15 cellular contexts compared by ENCODE assay signal in genomic region chr22:30292069-30292970, GRCh38. TPM values are rescaled to one million over a fixed set of nuclear protein-coding genes. Genes with fewer than 3 reads are reported as not detected.
DNase-seq lines count a peak whose midpoint lies in the region; ATAC-seq and TF ChIP-seq lines count a peak whose summit lies in the region.
"Had no signal": no experiment of that assay in that cellular context is flagged by ENCODE, and none has a peak within 500 bp of the region (broad histone marks: within the 10 kb centered on the region; RNA-seq: fewer than 3 reads in every experiment).

No MANE protein-coding gene starts in this region.

- no peak overlapping the region for H3K4me3 Mint-ChIP-seq in activated CD8-positive, alpha-beta T cell treated with anti-CD3 and anti-CD28 coated beads, Interleukin-2, amount 10 ng/mL, durations not matched to agents 7 days and 5 days
- no peak overlapping the region for H3K4me3 Mint-ChIP-seq in activated CD8-positive, alpha-beta T cell treated with anti-CD3 and anti-CD28 coated beads for 36 hours
- H3K4me3 Mint-ChIP-seq: WTC11 had no signal

- H3K9me3 Mint-ChIP-seq in activated CD8-positive, alpha-beta T cell treated with anti-CD3 and anti-CD28 coated beads, Interleukin-2, amount 10 ng/mL, durations not matched to agents 7 days and 5 days (ENCODE audit: insufficient read depth): no peaks in the 10 kb centered on the region
- no peaks in the 10 kb centered on the region for H3K9me3 Mint-ChIP-seq in activated CD8-positive, alpha-beta T cell treated with anti-CD3 and anti-CD28 coated beads for 36 hours
- H3K9me3 Mint-ChIP-seq: activated naive CD4-positive, alpha-beta T cell treated with anti-CD3 and anti-CD28 coated beads, Interleukin-2, amount 50 U/mL, for 72 hours; WTC11 had no signal

- no peak overlapping the region for H3K4me3 ChIP-seq in coronary artery
- no peak overlapping the region for H3K4me3 ChIP-seq in neutrophil (ENCODE audit: low read depth in 1 of 2, low read length in 1 of 2)
- H3K4me3 ChIP-seq in thymus (ENCODE audit: low read length): no peak overlapping the region
- H3K4me3 ChIP-seq: K562 had no signal

- no peak for ATAC-seq in activated CD8-positive, alpha-beta T cell treated with anti-CD3 and anti-CD28 coated beads, Interleukin-2, amount 10 ng/mL, durations not matched to agents 7 days and 5 days
- ATAC-seq in activated CD8-positive, alpha-beta T cell treated with anti-CD3 and anti-CD28 coated beads for 36 hours: no peak
- ATAC-seq in HG03039 (IDR thresholded peaks at IDR 0.05; ENCODE audit: unreplicated experiment): no peak
- ATAC-seq in activated CD4-positive, CD25-positive, alpha-beta regulatory T cell treated with anti-CD3 and anti-CD28 coated beads, Interleukin-2, amount 50 U/mL, for 24 hours: no peak
- ATAC-seq: activated naive CD4-positive, alpha-beta T cell treated with anti-CD3 and anti-CD28 coated beads, Interleukin-2, amount 50 U/mL, for 72 hours; K562; PC-3; WTC11 had no signal

- CTCF ChIA-PET in activated CD8-positive, alpha-beta T cell treated with anti-CD3 and anti-CD28 coated beads, Interleukin-2, amount 10 ng/mL, durations not matched to agents 7 days and 5 days (lab: Charles Lee): interaction anchor here (1.0 to 7.0 kb wide), 6 partner anchors 9 to 134 kb away, joined by 3 to 346 read pairs (median 3); partner anchors contain the start of genes RNF215 and SEC14L2
- CTCF ChIA-PET in activated CD8-positive, alpha-beta T cell treated with anti-CD3 and anti-CD28 coated beads for 36 hours (lab: Charles Lee): interaction anchor here (0.8 to 19.3 kb wide), 5 partner anchors 14 to 97 kb away, joined by 3 to 472 read pairs (median 81); partner anchors contain the start of genes RNF215, SEC14L2 and TBC1D10A

- DNase-seq in activated CD8-positive, alpha-beta T cell treated with anti-CD3 and anti-CD28 coated beads, Interleukin-2, amount 10 ng/mL, durations not matched to agents 7 days and 5 days: no peak
- DNase-seq in activated CD8-positive, alpha-beta T cell treated with anti-CD3 and anti-CD28 coated beads for 36 hours: no peak
- DNase-seq in coronary artery (ENCODE audit: low spot score): no peak
- no peak for DNase-seq in NCI-H2227 (lab: John Stamatoyannopoulos, UW; ENCODE audit: unreplicated experiment)
- DNase-seq: NCI-H146; NCI-H524; PC-3; stimulated activated CD4-positive, alpha-beta T cell treated with anti-CD3 and anti-CD28 coated beads, Interleukin-1b, Interleukin-23, amount 100 ng/mL, for 48 hours had no signal

- H3K4me1 ChIP-seq in neutrophil (ENCODE audit: control insufficient read depth in 1 of 2, insufficient read depth in 1 of 2, low read depth in 1 of 2, low read length in 1 of 2): peaks cover 21 to 29% of the 10 kb centered on the region in 2 experiments
- H3K4me1 ChIP-seq in thymus (ENCODE audit: control insufficient read depth, insufficient read depth, low read length): peaks cover 37% of the 10 kb centered on the region

- WGBS in thymus: 98% methylated on average over 18 of the region's 18 CpGs

- H3K27ac ChIP-seq in coronary artery: peak overlapping the region; percentile 80 to 95
- H3K27ac ChIP-seq in neutrophil: peak overlapping the region; percentile 8
- peak overlapping the region; percentile 83 for H3K27ac ChIP-seq in thymus (ENCODE audit: low read depth)

- peaks cover 63% of the 10 kb centered on the region for H3K36me3 ChIP-seq in neutrophil
- H3K36me3 ChIP-seq in thymus (ENCODE audit: control insufficient read depth, insufficient read depth): peaks cover 39% of the 10 kb centered on the region

- no peak for TF ChIP-seq CTCF in activated CD8-positive, alpha-beta T cell treated with anti-CD3 and anti-CD28 coated beads for 36 hours (IDR thresholded peaks at IDR 0.05)
- no peak for TF ChIP-seq CTCF in coronary artery (IDR thresholded peaks at IDR 0.05)
- TF ChIP-seq CTCF in neutrophil (IDR thresholded peaks at IDR 0.05): no peak

- H3K27ac Mint-ChIP-seq in activated CD8-positive, alpha-beta T cell treated with anti-CD3 and anti-CD28 coated beads, Interleukin-2, amount 10 ng/mL, durations not matched to agents 7 days and 5 days: peak overlapping the region; percentile 75
- no peak overlapping the region for H3K27ac Mint-ChIP-seq in activated CD8-positive, alpha-beta T cell treated with anti-CD3 and anti-CD28 coated beads for 36 hours
- H3K27ac Mint-ChIP-seq: WTC11 had no signal

- POLR2A ChIA-PET in activated CD8-positive, alpha-beta T cell treated with anti-CD3 and anti-CD28 coated beads, Interleukin-2, amount 10 ng/mL, durations not matched to agents 7 days and 5 days (lab: Charles Lee): interaction anchor here (0.5 to 10.2 kb wide), 6 partner anchors 8 to 64 kb away, joined by 3 to 117 read pairs (median 3); partner anchors contain the start of genes CCDC157 and SF3A1
- POLR2A ChIA-PET in activated CD8-positive, alpha-beta T cell treated with anti-CD3 and anti-CD28 coated beads for 36 hours (lab: Charles Lee): interaction anchor here (0.5 to 3.1 kb wide), 9 partner anchors 10 to 72 kb away, joined by 3 to 22 read pairs (median 4); partner anchors contain the start of gene TBC1D10A

- peaks cover 56% of the 10 kb centered on the region for H3K4me1 Mint-ChIP-seq in activated CD8-positive, alpha-beta T cell treated with anti-CD3 and anti-CD28 coated beads, Interleukin-2, amount 10 ng/mL, durations not matched to agents 7 days and 5 days (ENCODE audit: low read depth)
- peaks cover 40% of the 10 kb centered on the region for H3K4me1 Mint-ChIP-seq in activated CD8-positive, alpha-beta T cell treated with anti-CD3 and anti-CD28 coated beads for 36 hours (ENCODE audit: low read depth)

- peaks cover 43% of the 10 kb centered on the region for H3K36me3 Mint-ChIP-seq in activated CD8-positive, alpha-beta T cell treated with anti-CD3 and anti-CD28 coated beads, Interleukin-2, amount 10 ng/mL, durations not matched to agents 7 days and 5 days (ENCODE audit: low read depth)
- no peaks in the 10 kb centered on the region for H3K36me3 Mint-ChIP-seq in activated CD8-positive, alpha-beta T cell treated with anti-CD3 and anti-CD28 coated beads for 36 hours (ENCODE audit: low read depth)
- H3K36me3 Mint-ChIP-seq: activated naive CD4-positive, alpha-beta T cell treated with anti-CD3 and anti-CD28 coated beads, Interleukin-2, amount 50 U/mL, for 72 hours; WTC11 had no signal

- H3K27me3 ChIP-seq in neutrophil: no peaks in the 10 kb centered on the region
- no peaks in the 10 kb centered on the region for H3K27me3 ChIP-seq in thymus (ENCODE audit: control insufficient read depth, insufficient read depth)

- H3K9me3 ChIP-seq in neutrophil (no peaks in the 10 kb centered on the region), thymus (ENCODE audit: control insufficient read depth) (no peaks in the 10 kb centered on the region)

- intact Hi-C loops in activated CD8-positive, alpha-beta T cell treated with anti-CD3 and anti-CD28 coated beads for 36 hours (cut with micrococcal nuclease): no loop called here

- H3K27me3 Mint-ChIP-seq in activated CD8-positive, alpha-beta T cell treated with anti-CD3 and anti-CD28 coated beads, Interleukin-2, amount 10 ng/mL, durations not matched to agents 7 days and 5 days (ENCODE audit: low read depth): no peaks in the 10 kb centered on the region
- H3K27me3 Mint-ChIP-seq in activated CD8-positive, alpha-beta T cell treated with anti-CD3 and anti-CD28 coated beads for 36 hours: no peaks in the 10 kb centered on the region

RNA-seq across cellular contexts. Expression of gene CASTOR1, which starts 3.0 kb away (rescaled TPM):
- total RNA-seq in activated CD8-positive, alpha-beta T cell treated with anti-CD3 and anti-CD28 coated beads, Interleukin-2, amount 10 ng/mL, durations not matched to agents 7 days and 5 days: 10 to 100 TPM; 24.5 to 25.4 TPM
- total RNA-seq in activated CD8-positive, alpha-beta T cell treated with anti-CD3 and anti-CD28 coated beads for 36 hours: 1 to 10 TPM; 4.2 to 5.1 TPM
- 19.6 TPM for polyA plus RNA-seq in thymus

RNA-seq across cellular contexts. Expression of gene OSM, which starts 25.7 kb away (rescaled TPM):
- 100 to 1,000 TPM; 135 to 140 TPM for total RNA-seq in activated CD8-positive, alpha-beta T cell treated with anti-CD3 and anti-CD28 coated beads, Interleukin-2, amount 10 ng/mL, durations not matched to agents 7 days and 5 days
- 10 to 100 TPM; 44.3 to 45.7 TPM for total RNA-seq in activated CD8-positive, alpha-beta T cell treated with anti-CD3 and anti-CD28 coated beads for 36 hours
- polyA plus RNA-seq in thymus: 6.0 TPM
- total RNA-seq: K562, PC-3, WTC11 had no signal

RNA-seq across cellular contexts. Expression of gene TBC1D10A, which starts 34.4 kb away (rescaled TPM):
- total RNA-seq in activated CD8-positive, alpha-beta T cell treated with anti-CD3 and anti-CD28 coated beads, Interleukin-2, amount 10 ng/mL, durations not matched to agents 7 days and 5 days: 10 to 100 TPM; 47.6 to 49.2 TPM
- 10 to 100 TPM; 20.5 to 21.1 TPM for total RNA-seq in activated CD8-positive, alpha-beta T cell treated with anti-CD3 and anti-CD28 coated beads for 36 hours
- 39.0 TPM for polyA plus RNA-seq in thymus

RNA-seq across cellular contexts. Expression of gene LIF, which starts 45.8 kb away (rescaled TPM):
- total RNA-seq in activated CD8-positive, alpha-beta T cell treated with anti-CD3 and anti-CD28 coated beads, Interleukin-2, amount 10 ng/mL, durations not matched to agents 7 days and 5 days: 100 to 1,000 TPM; 532 to 569 TPM
- 100 to 1,000 TPM; 160 to 161 TPM for total RNA-seq in activated CD8-positive, alpha-beta T cell treated with anti-CD3 and anti-CD28 coated beads for 36 hours
- polyA plus RNA-seq in thymus: 0.21 TPM

Comparison
In these comparisons a context has a peak if more than half of its experiments do, and no peak if none do; other contexts are left out.
1. RNA of gene CASTOR1, which starts 3.0 kb away (total RNA-seq): 24.5 to 25.4 TPM in activated CD8-positive, alpha-beta T cell treated with anti-CD3 and anti-CD28 coated beads, Interleukin-2, amount 10 ng/mL, durations not matched to agents 7 days and 5 days; 4.2 to 5.1 TPM in activated CD8-positive, alpha-beta T cell treated with anti-CD3 and anti-CD28 coated beads for 36 hours; every median in the first group is over 4 times any median in the second.
2. H3K27ac ChIP-seq: peak in every context shown above with its lines; median percentile 88 in coronary artery; 83 in thymus; 8 in neutrophil.